Comparison of ENCODE assay signal across 14 cellular contexts in the genomic region with DNA sequence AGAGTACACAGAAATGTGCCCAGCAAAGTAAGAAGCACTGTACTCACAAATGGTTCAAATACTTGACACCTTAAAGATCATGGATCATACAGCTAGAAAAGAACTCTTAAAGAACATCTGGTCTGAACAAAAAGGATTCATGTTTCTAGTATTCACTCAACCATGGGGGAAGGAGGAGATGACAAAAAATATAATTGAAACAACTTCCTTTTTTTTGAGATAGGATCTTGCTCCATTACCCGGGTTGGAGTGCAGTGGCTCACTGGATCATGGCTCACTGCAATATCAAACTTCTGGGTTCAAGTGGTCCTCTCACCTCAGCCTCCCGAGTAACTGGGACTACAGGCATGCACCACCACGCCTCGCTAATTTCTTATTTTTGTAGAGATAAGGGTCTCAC. TPM values are rescaled to one million over a fixed set of nuclear protein-coding genes. Genes with fewer than 3 reads are reported as not detected.
A peak's percentile ranks its signal among the peaks of the same experiment; 100 is the strongest.
DNase-seq lines count a peak whose midpoint lies in the region; ATAC-seq and TF ChIP-seq lines count a peak whose summit lies in the region.
"Had no signal": no experiment of that assay in that cellular context is flagged by ENCODE, and none has a peak within 500 bp of the region (broad histone marks: within the 10 kb centered on the region; RNA-seq: fewer than 3 reads in every experiment).

No MANE protein-coding gene starts in this region.

- H2AFZ ChIP-seq in OCI-LY3 (ENCODE audit: low read depth, low read length): no peak overlapping the region

- peaks cover 99% of the 10 kb centered on the region for H4K20me1 ChIP-seq in OCI-LY3 (ENCODE audit: insufficient read depth, low read length)

- H3K79me2 ChIP-seq in OCI-LY3 (ENCODE audit: low read length): peaks cover 100% of the 10 kb centered on the region

- peak overlapping the region; percentile 60 for H3K27ac Mint-ChIP-seq in CD8-positive, alpha-beta T cell
- peak overlapping the region; percentile 44 for H3K27ac Mint-ChIP-seq in endothelial cell (ENCODE audit: unreplicated experiment)

- TF ChIP-seq CTCF in 22Rv1 (IDR thresholded peaks at IDR 0.05) (no peak), OCI-LY3 (IDR thresholded peaks at IDR 0.05; ENCODE audit: low read depth, low read length) (no peak), endothelial cell (IDR thresholded peaks at IDR 0.05; ENCODE audit: unreplicated experiment) (no peak)
- no peak for TF ChIP-seq CTCF in CD8-positive, alpha-beta T cell (IDR thresholded peaks at IDR 0.05)

- no peaks in the 10 kb centered on the region for H3K9me3 Mint-ChIP-seq in CD8-positive, alpha-beta T cell
- H3K9me3 Mint-ChIP-seq in endothelial cell (ENCODE audit: unreplicated experiment): no peaks in the 10 kb centered on the region

- H3K36me3 Mint-ChIP-seq in CD8-positive, alpha-beta T cell: peaks cover 63% of the 10 kb centered on the region
- H3K36me3 Mint-ChIP-seq in endothelial cell (ENCODE audit: low read depth, unreplicated experiment): peaks cover 33% of the 10 kb centered on the region

- peak overlapping the region; percentile 2; the same call in 1 of the 2 replicates for H3K27ac ChIP-seq in 22Rv1
- no peak overlapping the region for H3K27ac ChIP-seq in CD8-positive, alpha-beta T cell (ENCODE audit: low read depth, low read length)
- H3K27ac ChIP-seq in OCI-LY3 (ENCODE audit: low read length): no peak overlapping the region
- H3K27ac ChIP-seq: C4-2B had no signal

- no peak for ATAC-seq in CD8-positive, alpha-beta T cell
- ATAC-seq in GM19328 (IDR thresholded peaks at IDR 0.05; ENCODE audit: unreplicated experiment): no peak

- peak overlapping the region; percentile 3 for H3K4me3 Mint-ChIP-seq in CD8-positive, alpha-beta T cell
- H3K4me3 Mint-ChIP-seq in endothelial cell (ENCODE audit: unreplicated experiment): no peak overlapping the region

- peaks cover 14% of the 10 kb centered on the region for H3K36me3 ChIP-seq in CD8-positive, alpha-beta T cell (ENCODE audit: insufficient read depth, low read length)
- H3K36me3 ChIP-seq in OCI-LY3 (replicated peaks; ENCODE audit: low read depth, low read length): peaks cover 76% of the 10 kb centered on the region

- peaks cover 30% of the 10 kb centered on the region for H3K4me1 ChIP-seq in CD8-positive, alpha-beta T cell (ENCODE audit: insufficient read depth, low read length)
- H3K4me1 ChIP-seq in OCI-LY3 (ENCODE audit: low read length): peaks cover 32% of the 10 kb centered on the region

- H3K27me3 ChIP-seq in CD8-positive, alpha-beta T cell (ENCODE audit: insufficient read depth, low read length): no peaks in the 10 kb centered on the region
- no peaks in the 10 kb centered on the region for H3K27me3 ChIP-seq in OCI-LY3 (ENCODE audit: low read depth, low read length)

- no peak overlapping the region for H3K4me3 ChIP-seq in CD8-positive, alpha-beta T cell (ENCODE audit: low read depth, low read length)
- no peak overlapping the region for H3K4me3 ChIP-seq in OCI-LY3 (ENCODE audit: low read length)

- POLR2A ChIA-PET in CD8-positive, alpha-beta T cell (lab: Charles Lee): no interaction called here

- H3K4me1 Mint-ChIP-seq in CD8-positive, alpha-beta T cell (ENCODE audit: low read depth): peaks cover 85% of the 10 kb centered on the region
- peaks cover 31% of the 10 kb centered on the region for H3K4me1 Mint-ChIP-seq in endothelial cell (ENCODE audit: unreplicated experiment)

- DNase-seq in CD8-positive, alpha-beta T cell: no peak
- no peak for DNase-seq in endothelial cell (ENCODE audit: low spot score)
- no peak for DNase-seq in Ammon's horn (ENCODE audit: low spot score)
- DNase-seq in NCI-H187 treated with DMSO at 0.1 percent for 48 hours (lab: John Stamatoyannopoulos, UW): no peak
- DNase-seq in cerebellar nuclear complex (lab: John Stamatoyannopoulos, UW): no peak
- DNase-seq: activated CD4-positive, alpha-beta T cell treated with anti-CD3 and anti-CD28 coated beads, Interleukin-2, amount 50 U/mL, for 1 hour; dermis blood vessel endothelial cell; midbrain; NCI-H2171 treated with DMSO at 0.1 percent for 48 hours; stimulated activated CD4-positive, alpha-beta T cell treated with anti-CD3 and anti-CD28 coated beads, Interleukin-1b, Interleukin-23, amount 100 ng/mL, for 48 hours had no signal

- no peak overlapping the region for H3K9ac ChIP-seq in OCI-LY3 (ENCODE audit: low read length)

- CTCF ChIA-PET in CD8-positive, alpha-beta T cell (lab: Charles Lee): no interaction called here

- intact Hi-C loops in CD8-positive, alpha-beta T cell (cut with DNase I, micrococcal nuclease): loop anchor here in 1 of 2 experiments (2.0 kb wide), 1 partner anchor 16 kb away; no protein-coding TSS in a partner anchor

- H3K9me3 ChIP-seq in CD8-positive, alpha-beta T cell (ENCODE audit: low read length): no peaks in the 10 kb centered on the region
- H3K9me3 ChIP-seq in OCI-LY3 (ENCODE audit: insufficient read depth, low read length): no peaks in the 10 kb centered on the region

- H3K4me2 ChIP-seq in OCI-LY3 (ENCODE audit: low read length): 0 out of 2 replicates have a peak overlapping the region, but pooled peaks have one; percentile 15

- no peaks in the 10 kb centered on the region for H3K27me3 Mint-ChIP-seq in CD8-positive, alpha-beta T cell (ENCODE audit: low read depth)
- H3K27me3 Mint-ChIP-seq in endothelial cell (ENCODE audit: unreplicated experiment): peaks cover 1% of the 10 kb centered on the region

RNA-seq across cellular contexts. Expression of gene DHX15, which starts 6.0 kb away (rescaled TPM):
- 100 to 1,000 TPM; 211 to 221 TPM for total RNA-seq in CD8-positive, alpha-beta T cell
- total RNA-seq in endothelial cell (ENCODE audit: unreplicated experiment): 154 TPM
